In the genomic region with DNA sequence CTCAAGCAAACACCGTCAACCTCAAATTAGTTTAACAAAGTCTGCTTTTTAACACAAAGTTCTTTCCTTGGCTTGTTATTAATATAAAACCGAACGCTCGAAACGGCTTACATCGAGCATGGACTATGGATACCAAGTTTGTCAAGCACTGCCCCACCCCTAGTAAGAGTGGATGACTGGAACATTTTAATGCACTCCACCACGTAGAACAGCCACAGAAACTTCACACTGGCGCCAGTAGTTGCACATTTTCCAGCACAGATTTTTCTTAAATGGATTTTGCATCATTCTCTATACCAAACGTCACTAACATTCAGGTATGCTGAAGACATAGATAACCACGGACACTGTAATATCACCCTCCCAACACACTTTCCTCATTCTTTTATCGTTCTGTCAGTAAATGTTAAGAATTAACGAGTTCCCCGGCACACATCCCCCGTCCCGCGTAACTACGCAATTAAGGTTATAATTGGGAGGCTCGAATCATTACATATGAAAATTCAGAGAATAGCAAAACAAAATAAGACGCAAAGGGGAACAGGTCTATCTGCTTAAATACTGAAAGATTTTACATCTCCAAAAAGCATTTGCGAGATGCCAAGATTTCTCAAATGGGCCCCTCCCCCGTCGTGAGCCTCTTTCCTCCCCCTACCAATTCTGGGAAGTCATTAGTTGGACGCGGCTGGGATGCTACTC, we compare ENCODE assay signal across 8 cellular contexts. TPM values are rescaled to one million over a fixed set of nuclear protein-coding genes. Genes with fewer than 3 reads are reported as not detected.
DNase-seq lines count a peak whose midpoint lies in the region; ATAC-seq and TF ChIP-seq lines count a peak whose summit lies in the region.

No MANE protein-coding gene starts in this region.

- peak overlapping the region; percentile 100 for H2AK5ac ChIP-seq in IMR-90 (ENCODE audit: low read depth, low read length)

- peak overlapping the region; percentile 85 for H2BK120ac ChIP-seq in IMR-90 (ENCODE audit: low read depth, low read length)

- no peak for TF ChIP-seq CTCF in IMR-90 (conservative IDR thresholded peaks at IDR 0.05; ENCODE audit: low read depth, low read length)

- POLR2A ChIA-PET in IMR-90 (lab: Charles Lee; ENCODE audit: unreplicated experiment) = no interaction called here

- H3K4me3 Mint-ChIP-seq in CD4-positive, CD25-positive, alpha-beta regulatory T cell = peak overlapping the region; percentile 72 to 89 (median 86)

- CTCF ChIA-PET in IMR-90 (lab: Yijun Ruan, JAX) = interaction anchor here (1.3 kb wide), 1 partner anchor 15 kb away, joined by 4 read pairs; no protein-coding TSS in a partner anchor

- peaks cover 72% of the 10 kb centered on the region for H3K27me3 Mint-ChIP-seq in CD4-positive, CD25-positive, alpha-beta regulatory T cell

- peak overlapping the region; percentile 88 for H2AFZ ChIP-seq in IMR-90 (replicated peaks; ENCODE audit: low read length, poor library complexity)

- no peak for ATAC-seq in CD4-positive, CD25-positive, alpha-beta regulatory T cell (ENCODE audit: low read depth in 2 of 2)
- ATAC-seq in IMR-90 (ENCODE audit: low read depth) (peak; percentile 0; the same call in 1 of the 2 replicates), HG02840 (IDR thresholded peaks at IDR 0.05; ENCODE audit: low FRiP score, unreplicated experiment) (no peak)

- peaks cover 47% of the 10 kb centered on the region for H3K27me3 ChIP-seq in CD4-positive, CD25-positive, alpha-beta regulatory T cell (ENCODE audit: control insufficient read depth, insufficient read depth, low read length)
- H3K27me3 ChIP-seq in IMR-90 (ENCODE audit: control insufficient read depth, insufficient read depth, low read length) = no peaks in the 10 kb centered on the region

- H4K5ac ChIP-seq in IMR-90 (ENCODE audit: low read depth, low read length) = peak overlapping the region; percentile 94

- H3K14ac ChIP-seq in IMR-90 (replicated peaks; ENCODE audit: low read depth, low read length) = peak overlapping the region; percentile 100

- peak overlapping the region; percentile 29 to 93; a peak in 3 of 4 replicates for H4K8ac ChIP-seq in IMR-90 (ENCODE audit: low read depth in 2 of 2, low read length in 2 of 2)

- dilution Hi-C loops in IMR-90 (cut with HindIII; ENCODE audit: low sequenced_read_pairs, unreplicated experiment) = no loop called here

- WGBS in IMR-90 (ENCODE audit: extremely low coverage in 2 of 2, insufficient read length in 1 of 2), 2 experiments = 3% methylated on average over 7 of the region's 24 CpGs; no CpG with 5 or more reads in 1 of the 2 experiments

- peak overlapping the region in 2 of 3 donors; percentile 24 to 62 for H3K27ac Mint-ChIP-seq in CD4-positive, CD25-positive, alpha-beta regulatory T cell

- in situ Hi-C loops in IMR-90 (cut with MboI; ENCODE audit: low sequenced_read_pairs) = loop anchor here (10.0 to 25.0 kb wide), 2 partner anchors 135 to 362 kb away; no protein-coding TSS in a partner anchor

- peaks cover 52% of the 10 kb centered on the region for H4K20me1 ChIP-seq in IMR-90 (ENCODE audit: insufficient read depth, low read length)

- H3K56ac ChIP-seq in IMR-90 (ENCODE audit: extremely low read depth, insufficient read depth, low read length) = peak overlapping the region; percentile 89

- no peaks in the 10 kb centered on the region for H3K9me3 ChIP-seq in CD4-positive, CD25-positive, alpha-beta regulatory T cell (ENCODE audit: control insufficient read depth in 2 of 2, low read length in 2 of 2)
- no peaks in the 10 kb centered on the region for H3K9me3 ChIP-seq in IMR-90 (ENCODE audit: control insufficient read depth, insufficient read depth, low read length)

- peaks cover 3% of the 10 kb centered on the region; the same call in 1 of the 2 replicates for H3K9me1 ChIP-seq in IMR-90 (ENCODE audit: insufficient read depth, low read length)

- H3K4me3 ChIP-seq in CD4-positive, CD25-positive, alpha-beta regulatory T cell (ENCODE audit: low read depth, low read length) = peak overlapping the region; percentile 75
- peak overlapping the region; percentile 99 for H3K4me3 ChIP-seq in IMR-90 (ENCODE audit: insufficient read depth, low read depth, low read length)

- H3K4me1 ChIP-seq in CD4-positive, CD25-positive, alpha-beta regulatory T cell (ENCODE audit: control insufficient read depth, insufficient read depth, low read length, poor library complexity, severe bottlenecking) = peaks cover 26% of the 10 kb centered on the region
- peaks cover 7% of the 10 kb centered on the region; the same call in 1 of the 2 replicates for H3K4me1 ChIP-seq in IMR-90 (ENCODE audit: control insufficient read depth, insufficient read depth, low read length)

- no peak for TF ChIP-seq POLR2A in IMR-90 (IDR thresholded peaks at IDR 0.05; ENCODE audit: low read depth, low read length)

- H4K91ac ChIP-seq in IMR-90 (ENCODE audit: insufficient read depth, low read depth, low read length) = peak overlapping the region; percentile 88

- no peak overlapping the region for H3K27ac ChIP-seq in CD4-positive, CD25-positive, alpha-beta regulatory T cell (ENCODE audit: insufficient read depth, low read length, poor library complexity, severe bottlenecking)
- peak overlapping the region; percentile 99 for H3K27ac ChIP-seq in IMR-90 (ENCODE audit: insufficient read depth, low read length)

- peaks cover 0 to 3% (median 0%) of the 10 kb centered on the region in 7 donors for H3K9me3 Mint-ChIP-seq in CD4-positive, CD25-positive, alpha-beta regulatory T cell

- peak overlapping the region; percentile 98 for H3K4me2 ChIP-seq in IMR-90 (ENCODE audit: low read depth, low read length)

- peak overlapping the region; percentile 100 for H3K9ac ChIP-seq in IMR-90 (ENCODE audit: low read depth, low read length)

- no peaks in the 10 kb centered on the region for H3K36me3 Mint-ChIP-seq in CD4-positive, CD25-positive, alpha-beta regulatory T cell

- peak overlapping the region; percentile 98 for H2AK9ac ChIP-seq in IMR-90 (replicated peaks; ENCODE audit: low read depth, low read length, poor library complexity)

- peak overlapping the region; percentile 100 for H3K23ac ChIP-seq in IMR-90 (ENCODE audit: low read depth, low read length)

- no peak overlapping the region; the same call in 1 of the 2 replicates for H2BK20ac ChIP-seq in IMR-90 (ENCODE audit: low read depth, low read length)

- H3K18ac ChIP-seq in IMR-90 (ENCODE audit: low read depth, low read length) = peak overlapping the region; percentile 99

- BruUV-seq in IMR-90 (replicated peaks; lab: Mats Ljungman, UMichigan) = TSS peak; percentile 56

- intact Hi-C loops in IMR-90 (cut with micrococcal nuclease) = loop anchor here (2.0 to 10.0 kb wide), 7 partner anchors 61 to 357 kb away; a partner anchor contains a TSS

- DNase-seq in CD4-positive, CD25-positive, alpha-beta regulatory T cell = peak in 2 of 3 donors; percentile 5 to 18
- peak; percentile 46 for DNase-seq in IMR-90
- peak; percentile 52 for DNase-seq in amniotic epithelial cell (ENCODE audit: low read depth)
- DNase-seq in hepatic stellate cell (ENCODE audit: low spot score) = peak; percentile 61
- DNase-seq in retina = peak; percentile 41
- no peak for DNase-seq in HPDE6-E6E7 (ENCODE audit: extremely low spot score)
- no peak for DNase-seq in NCI-H2107 treated with DMSO at 0.1 percent for 48 hours (lab: John Stamatoyannopoulos, UW; ENCODE audit: unreplicated experiment)

- peak overlapping the region; percentile 98 for H2BK5ac ChIP-seq in IMR-90 (ENCODE audit: low read depth, low read length, poor library complexity, severe bottlenecking)

- H3K36me3 ChIP-seq in CD4-positive, CD25-positive, alpha-beta regulatory T cell (ENCODE audit: control insufficient read depth, insufficient read depth, low read length) = no peaks in the 10 kb centered on the region
- H3K36me3 ChIP-seq in IMR-90 (ENCODE audit: control insufficient read depth, insufficient read depth, low read length) = peaks cover 18% of the 10 kb centered on the region

- peaks cover 10 to 21% (median 16%) of the 10 kb centered on the region in 4 donors for H3K4me1 Mint-ChIP-seq in CD4-positive, CD25-positive, alpha-beta regulatory T cell

- TF ChIP-seq RAD21 in IMR-90 (IDR thresholded peaks at IDR 0.05; ENCODE audit: low read length) = peak; percentile 9; the same call in 1 of the 2 replicates

- H2BK15ac ChIP-seq in IMR-90 (ENCODE audit: low read depth, low read length) = peak overlapping the region; percentile 53; the same call in 1 of the 3 replicates

- H3K79me1 ChIP-seq in IMR-90 (ENCODE audit: low read depth in 1 of 2, low read length in 2 of 2) = peaks cover 5 to 25% of the 10 kb centered on the region in 2 experiments; a peak in 3 of 4 replicates

- H3K4ac ChIP-seq in IMR-90 (ENCODE audit: low read depth, low read length) = peak overlapping the region; percentile 99

TF ChIP-seq in IMR-90, 13 proteins besides CTCF, POLR2A, EP300 and RAD21:
- no peak for TF ChIP-seq RCOR1 (IDR thresholded peaks at IDR 0.05; ENCODE audit: insufficient replicate concordance, low read length)
- peak; percentile 43; the same call in 1 of the 2 replicates for TF ChIP-seq MXI1 (IDR thresholded peaks at IDR 0.05; ENCODE audit: borderline replicate concordance, low read depth, low read length)

RNA-seq across cellular contexts. Expression of a gene that starts 1.0 kb away (rescaled TPM):
- 0.22 TPM for total RNA-seq in CD4-positive, CD25-positive, alpha-beta regulatory T cell
- not detected for polyA plus RNA-seq in CD4-positive, CD25-positive, alpha-beta regulatory T cell
- total RNA-seq in IMR-90 (2012; rRNA removed) = 217 and 229 TPM in 2 replicates
- 122 and 131 TPM in 2 replicates for polyA plus RNA-seq in IMR-90 (2012; rRNA removed)
- polyA plus RNA-seq in IMR-90 (2012; cell fraction: cytosol; rRNA removed) = 36.4 and 49.9 TPM in 2 replicates
- polyA plus RNA-seq in IMR-90 (2012; cell fraction: nucleus; rRNA removed; ENCODE audit: low replicate concordance) = 27.9 and 176 TPM in 2 replicates

Comparison
In these comparisons a context has a peak if more than half of its experiments do, and no peak if none do; other contexts are left out.
1. DNase-seq: peak in CD4-positive, CD25-positive, alpha-beta regulatory T cell (2 of 3), IMR-90 (single experiment), amniotic epithelial cell (single experiment), hepatic stellate cell (single experiment) and retina (single experiment); none in HPDE6-E6E7 (single experiment) and NCI-H2107 treated with DMSO at 0.1 percent for 48 hours (single experiment).
2. RNA of a gene that starts 1.0 kb away (total RNA-seq): 217 to 229 TPM in IMR-90; 0.22 TPM in CD4-positive, CD25-positive, alpha-beta regulatory T cell (single experiment); every median in the first group is over 100 times any median in the second.